In the genomic region with DNA sequence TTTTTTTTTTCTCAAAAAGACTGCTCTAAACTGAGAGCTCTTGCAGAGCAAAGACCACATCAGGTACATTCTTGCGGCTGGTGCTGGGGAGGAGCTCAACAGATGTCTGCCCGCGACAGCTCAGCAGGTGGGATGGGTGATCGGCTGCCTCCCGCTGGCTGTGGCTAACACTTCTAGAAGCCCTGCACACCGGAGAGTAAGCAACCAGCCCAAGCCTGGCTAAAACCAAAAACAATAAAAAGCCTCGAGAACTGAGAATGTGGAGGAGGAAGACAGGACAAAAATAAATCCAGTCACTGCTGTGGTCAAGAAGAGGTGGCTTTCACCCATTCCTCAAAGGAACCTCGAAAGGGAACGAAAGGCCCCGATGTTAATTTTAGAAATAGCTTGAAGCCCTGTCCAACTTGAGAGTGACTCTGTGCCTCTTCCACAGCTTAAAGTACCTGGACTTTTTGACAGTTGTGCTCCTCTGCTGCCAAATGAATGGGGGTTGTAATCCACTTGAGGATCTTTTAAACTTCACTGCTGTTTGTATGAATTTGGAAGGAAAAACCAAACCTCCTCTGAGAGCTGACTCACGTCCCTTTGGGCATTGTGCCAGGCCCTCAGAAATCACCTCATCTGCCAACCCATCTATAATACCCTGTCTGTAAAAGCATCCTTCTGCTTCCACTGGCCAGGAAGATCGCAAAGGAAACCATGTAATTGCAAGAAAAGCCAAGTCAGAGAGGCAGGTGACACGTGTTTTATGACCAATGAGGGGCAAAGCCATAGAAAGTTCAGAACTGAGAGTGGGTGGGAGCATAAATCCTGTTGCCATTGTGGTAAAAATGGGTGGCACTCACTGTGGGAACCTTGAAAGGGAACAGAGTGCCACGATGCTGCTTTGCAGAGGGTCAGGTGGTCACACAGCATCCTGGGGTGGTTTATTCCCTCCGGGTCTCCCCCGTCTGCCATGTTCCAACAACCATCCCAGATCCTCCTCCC, we compare ENCODE assay signal across 9 cellular contexts.
DNase-seq lines count a peak whose midpoint lies in the region; ATAC-seq, FAIRE-seq and TF ChIP-seq lines count a peak whose summit lies in the region.
"Had no signal": no experiment of that assay in that cellular context is flagged by ENCODE, and none has a peak within 500 bp of the region (broad histone marks: within the 10 kb centered on the region; RNA-seq: fewer than 3 reads in every experiment).

No MANE protein-coding gene starts in this region.

- H3K9me3 ChIP-seq in keratinocyte (ENCODE audit: control insufficient read depth, low read depth, low read length) (no peaks in the 10 kb centered on the region), thymus (ENCODE audit: control insufficient read depth) (no peaks in the 10 kb centered on the region), BE2C (no peaks in the 10 kb centered on the region)

- WGBS in thymus, result 3% methylated on average over 16 of the region's 16 CpGs

- H3K27ac ChIP-seq in keratinocyte (ENCODE audit: control insufficient read depth, insufficient read depth, low read length), result no peak overlapping the region
- H3K27ac ChIP-seq in thymus (ENCODE audit: low read depth), result no peak overlapping the region

- H3K36me3 ChIP-seq in keratinocyte (ENCODE audit: control insufficient read depth in 2 of 2, extremely low read depth in 1 of 2, insufficient read depth in 2 of 2, low read length in 2 of 2) (no peaks in the 10 kb centered on the region), thymus (ENCODE audit: control insufficient read depth, insufficient read depth) (no peaks in the 10 kb centered on the region), BE2C (no peaks in the 10 kb centered on the region)

- TF ChIP-seq CTCF in keratinocyte (optimal IDR thresholded peaks at IDR 0.05 in 1 of 3, IDR thresholded peaks at IDR 0.05 in 1 of 3, conservative IDR thresholded peaks at IDR 0.05 in 1 of 3; ENCODE audit: extremely low read depth in 1 of 3, insufficient read depth in 2 of 3, low read length in 3 of 3), result no peak
- TF ChIP-seq CTCF in BE2C (IDR thresholded peaks at IDR 0.05; ENCODE audit: low read depth, low read length), result no peak

- peaks cover 13% of the 10 kb centered on the region for H3K27me3 ChIP-seq in keratinocyte (ENCODE audit: control insufficient read depth, extremely low read depth, insufficient read depth, low read length)
- no peaks in the 10 kb centered on the region for H3K27me3 ChIP-seq in thymus (ENCODE audit: control insufficient read depth, insufficient read depth)
- H3K27me3 ChIP-seq in BE2C, result no peaks in the 10 kb centered on the region
- H3K27me3 ChIP-seq: dorsolateral prefrontal cortex had no signal

- H3K4me2 ChIP-seq in keratinocyte (ENCODE audit: control insufficient read depth, extremely low read depth, insufficient read depth, low read depth, low read length), result peak overlapping the region; percentile 42

- peak; percentile 83 for FAIRE-seq in keratinocyte (lab: Jason Lieb, UNC)

- dilution Hi-C loops in keratinocyte (cut with MboI; ENCODE audit: extremely low pct_ligation_motif_present, low sequenced_read_pairs), result no loop called here

- DNase-seq in NCI-H1417 (lab: John Stamatoyannopoulos, UW), result peak; percentile 24 to 75 (median 69)
- no peak for DNase-seq in NCI-H1417 treated with DMSO at 0.1 percent for 48 hours (lab: John Stamatoyannopoulos, UW)
- peak; percentile 39 for DNase-seq in NCI-H510A treated with DMSO at 0.1 percent for 48 hours (lab: John Stamatoyannopoulos, UW)
- peak; percentile 79 for DNase-seq in activated T-cell treated with anti-CD3 and anti-CD28 coated beads, Interleukin-2, amount 50 U/mL, for 1 hour
- DNase-seq in keratinocyte (ENCODE audit: low read depth, low spot score), result no peak
- DNase-seq in BE2C, result no peak

- H3K79me2 ChIP-seq in keratinocyte (ENCODE audit: control insufficient read depth, insufficient read depth, low read length), result no peaks in the 10 kb centered on the region

- ATAC-seq in HG03045 (IDR thresholded peaks at IDR 0.05; ENCODE audit: unreplicated experiment), result peak; percentile 86

- H4K20me1 ChIP-seq in keratinocyte (ENCODE audit: control insufficient read depth, extremely low read depth, insufficient read depth, low read length), result no peaks in the 10 kb centered on the region

- H3K4me1 ChIP-seq in keratinocyte (ENCODE audit: control insufficient read depth, extremely low read depth, insufficient read depth, low read length) (peaks cover 12% of the 10 kb centered on the region), thymus (ENCODE audit: control insufficient read depth, insufficient read depth, low read length) (peaks cover 26% of the 10 kb centered on the region), BE2C (peaks cover 4% of the 10 kb centered on the region; the same call in 1 of the 2 replicates)

- no peaks in the 10 kb centered on the region for H3K9me1 ChIP-seq in keratinocyte (ENCODE audit: control insufficient read depth, extremely low read depth, insufficient read depth, low read length)

- H3K9ac ChIP-seq in keratinocyte (ENCODE audit: control insufficient read depth, extremely low read depth, insufficient read depth, low read length), result no peak overlapping the region

- no peak overlapping the region for H2AFZ ChIP-seq in keratinocyte (ENCODE audit: control insufficient read depth, low read length)

- H3K4me3 ChIP-seq in keratinocyte (ENCODE audit: control insufficient read depth in 2 of 3, extremely low read depth in 1 of 3, insufficient read depth in 2 of 3, low read depth in 1 of 3, low read length in 3 of 3), result no peak overlapping the region
- H3K4me3 ChIP-seq in thymus (ENCODE audit: low read length), result peak overlapping the region; percentile 19
- H3K4me3 ChIP-seq in BE2C (ENCODE audit: low read depth, low read length), result no peak overlapping the region
- H3K4me3 ChIP-seq: dorsolateral prefrontal cortex had no signal

Comparison
In these comparisons a context has a peak if more than half of its experiments do, and no peak if none do; other contexts are left out.
1. DNase-seq: peak in NCI-H1417 (3 of 3), NCI-H510A treated with DMSO at 0.1 percent for 48 hours (single experiment) and activated T-cell treated with anti-CD3 and anti-CD28 coated beads, Interleukin-2, amount 50 U/mL, for 1 hour (single experiment); none in NCI-H1417 treated with DMSO at 0.1 percent for 48 hours (single experiment), keratinocyte (single experiment) and BE2C (single experiment).